Comparison of ENCODE assay signal across 8 cellular contexts in genomic region chr9:110875275-110875674, GRCh38.
DNase-seq lines count a peak whose midpoint lies in the region; ATAC-seq, FAIRE-seq and TF ChIP-seq lines count a peak whose summit lies in the region.

No MANE protein-coding gene starts in this region.

- no peaks in the 10 kb centered on the region for H3K9me3 Mint-ChIP-seq in activated CD4-positive, alpha-beta memory T cell treated with anti-CD3 and anti-CD28 coated beads for 36 hours

- H3K27me3 Mint-ChIP-seq in activated CD4-positive, alpha-beta memory T cell treated with anti-CD3 and anti-CD28 coated beads for 36 hours: no peaks in the 10 kb centered on the region

- no peaks in the 10 kb centered on the region for H3K36me3 Mint-ChIP-seq in activated CD4-positive, alpha-beta memory T cell treated with anti-CD3 and anti-CD28 coated beads for 36 hours

- POLR2A ChIA-PET in activated CD4-positive, alpha-beta memory T cell treated with anti-CD3 and anti-CD28 coated beads for 36 hours (lab: Charles Lee): no interaction called here

- H3K27ac Mint-ChIP-seq in activated CD4-positive, alpha-beta memory T cell treated with anti-CD3 and anti-CD28 coated beads for 36 hours: no peak overlapping the region

- intact Hi-C loops in lower leg skin (cut with DNase I; ENCODE audit: low total_unique reads): no loop called here
- intact Hi-C loops in activated CD4-positive, alpha-beta memory T cell treated with anti-CD3 and anti-CD28 coated beads for 36 hours (cut with micrococcal nuclease): no loop called here

- CTCF ChIA-PET in activated CD4-positive, alpha-beta memory T cell treated with anti-CD3 and anti-CD28 coated beads for 36 hours (lab: Charles Lee): no interaction called here

- H3K4me3 ChIP-seq in lower leg skin (ENCODE audit: low read depth, poor library complexity, severe bottlenecking): no peak overlapping the region

- no peak overlapping the region for H3K4me3 Mint-ChIP-seq in activated CD4-positive, alpha-beta memory T cell treated with anti-CD3 and anti-CD28 coated beads for 36 hours

- TF ChIP-seq CTCF in lower leg skin (IDR thresholded peaks at IDR 0.05): no peak

- H3K4me1 Mint-ChIP-seq in activated CD4-positive, alpha-beta memory T cell treated with anti-CD3 and anti-CD28 coated beads for 36 hours (ENCODE audit: low read depth): no peaks in the 10 kb centered on the region

- DNase-seq in GM12891 (ENCODE audit: insufficient read length, low spot score): peak; percentile 8
- DNase-seq in SKM-1 (lab: John Stamatoyannopoulos, UW; ENCODE audit: unreplicated experiment): peak; percentile 80
- peak; percentile 52 to 86 for DNase-seq in lower leg skin (ENCODE audit: low spot score in 2 of 2)
- DNase-seq in activated CD4-positive, alpha-beta memory T cell treated with anti-CD3 and anti-CD28 coated beads for 36 hours: no peak
- no peak for DNase-seq in NCI-H187 treated with DMSO at 0.1 percent for 48 hours (lab: John Stamatoyannopoulos, UW)
- no peak for DNase-seq in occipital lobe (lab: John Stamatoyannopoulos, UW)

- WGBS in lower leg skin, 2 donors: 83 to 85% methylated on average over 12 of the region's 12 CpGs

- TF ChIP-seq POLR2A in GM12891 (IDR thresholded peaks at IDR 0.05; ENCODE audit: low read depth, low read length) (no peak), lower leg skin (IDR thresholded peaks at IDR 0.05) (no peak)

- ATAC-seq in HG02642 (IDR thresholded peaks at IDR 0.05; ENCODE audit: poor library complexity, unreplicated experiment): peak; percentile 85
- ATAC-seq in SK-N-SH treated with all-trans-retinoic acid at 6 μM for 48 hours: no peak

- peak; percentile 85 for FAIRE-seq in GM12891 (lab: Jason Lieb, UNC)

TF ChIP-seq in GM12891, 5 proteins besides CTCF, POLR2A, EP300 and RAD21:
- no peak for TF ChIP-seq PAX5 (IDR thresholded peaks at IDR 0.05; ENCODE audit: insufficient read depth, low read length, severe bottlenecking)
- TF ChIP-seq SPI1 (IDR thresholded peaks at IDR 0.05; ENCODE audit: low read depth, low read length): peak; percentile 69

TF ChIP-seq in SK-N-SH treated with all-trans-retinoic acid at 6 μM for 48 hours, 23 proteins besides CTCF, POLR2A, EP300 and RAD21:
- TF ChIP-seq ZNF565 (CRISPR knock-in tag; conservative IDR thresholded peaks at IDR 0.05; ENCODE audit: low read depth): no peak
- TF ChIP-seq RARB (CRISPR knock-in tag; IDR thresholded peaks at IDR 0.05): no peak
- TF ChIP-seq ARNTL (CRISPR knock-in tag; IDR thresholded peaks at IDR 0.05; ENCODE audit: borderline replicate concordance, low read depth): no peak
- no peak for TF ChIP-seq ZFP30 (CRISPR knock-in tag; IDR thresholded peaks at IDR 0.05)
- TF ChIP-seq ESRRG (CRISPR knock-in tag; IDR thresholded peaks at IDR 0.05): no peak
- no peak for TF ChIP-seq TCF4 (CRISPR knock-in tag; IDR thresholded peaks at IDR 0.05; ENCODE audit: borderline replicate concordance)
- TF ChIP-seq CREB5 (CRISPR knock-in tag; IDR thresholded peaks at IDR 0.05; ENCODE audit: low read depth): no peak
- no peak for TF ChIP-seq OSR1 (CRISPR knock-in tag; IDR thresholded peaks at IDR 0.05)
- no peak for TF ChIP-seq PPARA (CRISPR knock-in tag; IDR thresholded peaks at IDR 0.05; ENCODE audit: borderline replicate concordance)
- no peak for TF ChIP-seq TOX (CRISPR knock-in tag; IDR thresholded peaks at IDR 0.05; ENCODE audit: borderline replicate concordance)
- TF ChIP-seq ZFP3 (CRISPR knock-in tag; IDR thresholded peaks at IDR 0.05): no peak

Comparison
In these comparisons a context has a peak if more than half of its experiments do, and no peak if none do; other contexts are left out.
1. DNase-seq: peak in GM12891 (single experiment), SKM-1 (single experiment) and lower leg skin (2 of 2); none in activated CD4-positive, alpha-beta memory T cell treated with anti-CD3 and anti-CD28 coated beads for 36 hours (single experiment), NCI-H187 treated with DMSO at 0.1 percent for 48 hours (single experiment) and occipital lobe (single experiment).